31 cellular contexts compared by ENCODE assay signal in the genomic region with DNA sequence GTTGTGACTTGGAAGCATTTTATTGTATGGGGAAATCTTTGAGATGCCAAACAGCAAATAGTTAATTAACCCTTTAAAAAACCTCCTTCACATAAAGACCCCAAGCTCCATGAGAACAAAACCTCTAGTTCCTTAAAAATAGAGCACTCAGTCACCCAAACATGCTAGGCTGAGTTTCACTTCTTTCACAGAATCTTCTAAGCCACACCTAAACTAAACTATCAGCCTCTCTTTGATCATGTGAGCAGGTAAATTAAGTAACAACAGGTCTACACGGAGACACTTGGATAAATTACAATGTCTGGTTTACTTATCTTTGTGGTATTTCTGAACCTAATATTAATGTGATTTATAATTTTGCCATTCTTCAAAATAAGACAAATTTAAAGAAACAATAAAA.
A peak's percentile ranks its signal among the peaks of the same experiment; 100 is the strongest.
DNase-seq lines count a peak whose midpoint lies in the region; ATAC-seq and TF ChIP-seq lines count a peak whose summit lies in the region.
"Had no signal": no experiment of that assay in that cellular context is flagged by ENCODE, and none has a peak within 500 bp of the region (broad histone marks: within the 10 kb centered on the region; RNA-seq: fewer than 3 reads in every experiment).

No MANE protein-coding gene starts in this region.

- BruUV-seq in OCI-LY7 (replicated peaks; lab: Mats Ljungman, UMichigan) = no TSS peak

- POLR2A ChIA-PET in OCI-LY7 (lab: Charles Lee) (interaction anchor here (0.7 to 1.5 kb wide), 3 partner anchors 9 to 20 kb away, joined by 3 to 4 read pairs (median 4); no protein-coding TSS in a partner anchor), WTC11 (lab: Charles Lee) (interaction anchor here (0.5 to 0.6 kb wide), 2 partner anchors 10 to 11 kb away, joined by 3 to 5 read pairs; no protein-coding TSS in a partner anchor)

- H3K4me3 Mint-ChIP-seq in WTC11 = no peak overlapping the region
- no peak overlapping the region for H3K4me3 Mint-ChIP-seq in activated T-helper 1 cell treated with anti-CD3 and anti-CD28 coated beads, Interleukin-12 subunit alpha, Interleukin-12 subunit beta, Interleukin-2, Interleukin-4 antibody, amounts not matched to agents 30 ng/mL and 10 ng/mL and 1 ng/mL, durations not matched to agents 14 hours and 24 hours and 36 hours
- H3K4me3 Mint-ChIP-seq: activated CD8-positive, alpha-beta memory T cell treated with anti-CD3 and anti-CD28 coated beads, Interleukin-2, amount 10 ng/mL, durations not matched to agents 7 days and 5 days; CD8-positive, alpha-beta T cell; GM23338; neural progenitor cell; T-helper 2 cell treated with Interferon-gamma antibody and Interleukin-4, amounts not matched to agents 5 μg/mL and 100 μg/mL, for 36 hours had no signal

- no peak overlapping the region for H3K4me3 ChIP-seq in OCI-LY7 (ENCODE audit: low read depth, low read length, poor library complexity, severe bottlenecking)
- H3K4me3 ChIP-seq: body of pancreas, gastroesophageal sphincter, GM23338, MG63, neural progenitor cell had no signal

- H3K27me3 Mint-ChIP-seq in WTC11 (ENCODE audit: low read depth) = no peaks in the 10 kb centered on the region
- no peaks in the 10 kb centered on the region for H3K27me3 Mint-ChIP-seq in activated T-helper 1 cell treated with anti-CD3 and anti-CD28 coated beads, Interleukin-12 subunit alpha, Interleukin-12 subunit beta, Interleukin-2, Interleukin-4 antibody, amounts not matched to agents 30 ng/mL and 10 ng/mL and 1 ng/mL, durations not matched to agents 14 hours and 24 hours and 36 hours (ENCODE audit: insufficient read depth)
- H3K27me3 Mint-ChIP-seq: activated CD8-positive, alpha-beta memory T cell treated with anti-CD3 and anti-CD28 coated beads, Interleukin-2, amount 10 ng/mL, durations not matched to agents 7 days and 5 days had no signal

- peak; percentile 43 for ATAC-seq in HG03103 (IDR thresholded peaks at IDR 0.05; ENCODE audit: low read depth, unreplicated experiment)
- ATAC-seq in WTC11 = no peak
- no peak for ATAC-seq in GM19324 (IDR thresholded peaks at IDR 0.05; ENCODE audit: low FRiP score, unreplicated experiment)
- ATAC-seq: activated CD8-positive, alpha-beta memory T cell treated with anti-CD3 and anti-CD28 coated beads, Interleukin-2, amount 10 ng/mL, durations not matched to agents 7 days and 5 days; body of pancreas; CD8-positive, alpha-beta T cell; gastroesophageal sphincter; GM23338; left colon; PC-3 had no signal

- H3K9me3 Mint-ChIP-seq in WTC11 = 0 out of 2 replicates have a peak, but pooled peaks cover 4% of the 10 kb centered on the region
- H3K9me3 Mint-ChIP-seq in activated T-helper 1 cell treated with anti-CD3 and anti-CD28 coated beads, Interleukin-12 subunit alpha, Interleukin-12 subunit beta, Interleukin-2, Interleukin-4 antibody, amounts not matched to agents 30 ng/mL and 10 ng/mL and 1 ng/mL, durations not matched to agents 14 hours and 24 hours and 36 hours = no peaks in the 10 kb centered on the region
- H3K9me3 Mint-ChIP-seq: CD8-positive, alpha-beta T cell; GM23338; T-helper 2 cell treated with Interferon-gamma antibody and Interleukin-4, amounts not matched to agents 5 μg/mL and 100 μg/mL, for 36 hours had no signal

- TF ChIP-seq CTCF in OCI-LY7 (conservative IDR thresholded peaks at IDR 0.05; ENCODE audit: low read length) = no peak
- TF ChIP-seq CTCF in WTC11 (IDR thresholded peaks at IDR 0.05) = no peak

- H3K9me2 ChIP-seq in OCI-LY7 (ENCODE audit: insufficient read depth, low read length) = no peaks in the 10 kb centered on the region

- 0 out of 2 replicates have a peak overlapping the region, but pooled peaks have one; percentile 47 for H2AFZ ChIP-seq in OCI-LY7 (ENCODE audit: low read length)
- H2AFZ ChIP-seq: GM23338, neural progenitor cell, parathyroid adenoma had no signal

- peak overlapping the region; percentile 42 for H3K4me2 ChIP-seq in OCI-LY7 (ENCODE audit: low read length)
- H3K4me2 ChIP-seq: GM23338, neural progenitor cell had no signal

- H3K4me1 Mint-ChIP-seq in WTC11 = peaks cover 21% of the 10 kb centered on the region
- H3K4me1 Mint-ChIP-seq in activated T-helper 1 cell treated with anti-CD3 and anti-CD28 coated beads, Interleukin-12 subunit alpha, Interleukin-12 subunit beta, Interleukin-2, Interleukin-4 antibody, amounts not matched to agents 30 ng/mL and 10 ng/mL and 1 ng/mL, durations not matched to agents 14 hours and 24 hours and 36 hours (ENCODE audit: low read depth) = no peaks in the 10 kb centered on the region
- H3K4me1 Mint-ChIP-seq: activated CD8-positive, alpha-beta memory T cell treated with anti-CD3 and anti-CD28 coated beads, Interleukin-2, amount 10 ng/mL, durations not matched to agents 7 days and 5 days had no signal

- no peak overlapping the region for H3K27ac ChIP-seq in OCI-LY7 (ENCODE audit: low read depth, low read length, poor library complexity, severe bottlenecking)
- H3K27ac ChIP-seq: 22Rv1, body of pancreas, gastroesophageal sphincter, neural progenitor cell, parathyroid adenoma, WERI-Rb-1 had no signal

- H4K20me1 ChIP-seq in OCI-LY7 (ENCODE audit: insufficient read depth, low read length) = no peaks in the 10 kb centered on the region

- H3K36me3 ChIP-seq in OCI-LY7 (ENCODE audit: insufficient read depth, low read length) = no peaks in the 10 kb centered on the region
- H3K36me3 ChIP-seq: gastroesophageal sphincter, MG63, neural progenitor cell, WERI-Rb-1 had no signal

- H3K79me2 ChIP-seq in OCI-LY7 (ENCODE audit: insufficient read depth, low read depth, low read length) = no peaks in the 10 kb centered on the region
- H3K79me2 ChIP-seq: parathyroid adenoma had no signal

- CTCF ChIA-PET in OCI-LY7 (lab: Charles Lee; ENCODE audit: unreplicated experiment) = no interaction called here
- CTCF ChIA-PET in WTC11 (lab: Charles Lee) = no interaction called here

- intact Hi-C loops in OCI-LY7 (cut with micrococcal nuclease; ENCODE audit: unreplicated experiment) = no loop called here
- intact Hi-C loops in activated T-helper 1 cell treated with anti-CD3 and anti-CD28 coated beads, Interleukin-12 subunit alpha, Interleukin-12 subunit beta, Interleukin-2, Interleukin-4 antibody, amounts not matched to agents 30 ng/mL and 10 ng/mL and 1 ng/mL, durations not matched to agents 14 hours and 24 hours and 36 hours (cut with micrococcal nuclease) = no loop called here

- no peak overlapping the region for H3K27ac Mint-ChIP-seq in WTC11
- H3K27ac Mint-ChIP-seq in activated T-helper 1 cell treated with anti-CD3 and anti-CD28 coated beads, Interleukin-12 subunit alpha, Interleukin-12 subunit beta, Interleukin-2, Interleukin-4 antibody, amounts not matched to agents 30 ng/mL and 10 ng/mL and 1 ng/mL, durations not matched to agents 14 hours and 24 hours and 36 hours = no peak overlapping the region
- H3K27ac Mint-ChIP-seq: activated CD8-positive, alpha-beta memory T cell treated with anti-CD3 and anti-CD28 coated beads, Interleukin-2, amount 10 ng/mL, durations not matched to agents 7 days and 5 days; CD8-positive, alpha-beta T cell; GM23338; neural progenitor cell; T-helper 2 cell treated with Interferon-gamma antibody and Interleukin-4, amounts not matched to agents 5 μg/mL and 100 μg/mL, for 36 hours had no signal

- H3K4me1 ChIP-seq in OCI-LY7 (ENCODE audit: insufficient read depth, low read length, poor library complexity, severe bottlenecking) = peaks cover 44% of the 10 kb centered on the region
- H3K4me1 ChIP-seq: neural progenitor cell, parathyroid adenoma had no signal

- H3K9me3 ChIP-seq in OCI-LY7 (ENCODE audit: low read length) = no peaks in the 10 kb centered on the region
- H3K9me3 ChIP-seq: body of pancreas, gastroesophageal sphincter, MG63 had no signal

- no peaks in the 10 kb centered on the region for H3K36me3 Mint-ChIP-seq in WTC11
- no peaks in the 10 kb centered on the region for H3K36me3 Mint-ChIP-seq in activated T-helper 1 cell treated with anti-CD3 and anti-CD28 coated beads, Interleukin-12 subunit alpha, Interleukin-12 subunit beta, Interleukin-2, Interleukin-4 antibody, amounts not matched to agents 30 ng/mL and 10 ng/mL and 1 ng/mL, durations not matched to agents 14 hours and 24 hours and 36 hours (ENCODE audit: low read depth)
- H3K36me3 Mint-ChIP-seq: activated CD8-positive, alpha-beta memory T cell treated with anti-CD3 and anti-CD28 coated beads, Interleukin-2, amount 10 ng/mL, durations not matched to agents 7 days and 5 days; CD8-positive, alpha-beta T cell had no signal

- DNase-seq in NOMO-1 treated with DMSO at 0.1 percent for 48 hours (lab: John Stamatoyannopoulos, UW; ENCODE audit: unreplicated experiment) = peak; percentile 55
- DNase-seq in NOMO-1 treated with dmso at 0.1 percent for 144 hours (lab: John Stamatoyannopoulos, UW; ENCODE audit: unreplicated experiment) = no peak
- DNase-seq in OCI-LY7 (ENCODE audit: low spot score) = peak; percentile 33
- no peak for DNase-seq in WTC11 (ENCODE audit: low spot score)
- DNase-seq in activated T-helper 1 cell treated with anti-CD3 and anti-CD28 coated beads, Interleukin-12 subunit alpha, Interleukin-12 subunit beta, Interleukin-2, Interleukin-4 antibody, amounts not matched to agents 30 ng/mL and 10 ng/mL and 1 ng/mL, durations not matched to agents 14 hours and 24 hours and 36 hours (ENCODE audit: low spot score) = no peak
- no peak for DNase-seq in NCI-H748 (lab: John Stamatoyannopoulos, UW; ENCODE audit: unreplicated experiment)
- DNase-seq: activated CD8-positive, alpha-beta memory T cell treated with anti-CD3 and anti-CD28 coated beads, Interleukin-2, amount 10 ng/mL, durations not matched to agents 7 days and 5 days; activated naive CD4-positive, alpha-beta T cell; activated T-cell treated with anti-CD3 and anti-CD28 coated beads, Interleukin-2, amount 50 U/mL, for 48 hours; body of pancreas; CD8-positive, alpha-beta T cell; cerebellar nuclear complex; KG1; left colon; mammary epithelial cell; MG63; NCI-H146; NCI-H2107; NCI-H446; NCI-H82; PC-3; Right ventricle myocardium superior; WERI-Rb-1 had no signal

TF ChIP-seq in WTC11, 78 proteins besides CTCF, POLR2A, EP300 and RAD21 (continues in another document):
- no peak for TF ChIP-seq ZNF121 (CRISPR knock-in tag; IDR thresholded peaks at IDR 0.05)
- no peak for TF ChIP-seq FOXP1 (CRISPR knock-in tag; IDR thresholded peaks at IDR 0.05; ENCODE audit: borderline replicate concordance)
- TF ChIP-seq FOXJ3 (CRISPR knock-in tag; IDR thresholded peaks at IDR 0.05; ENCODE audit: borderline replicate concordance) = no peak
- TF ChIP-seq, protein P1, sequence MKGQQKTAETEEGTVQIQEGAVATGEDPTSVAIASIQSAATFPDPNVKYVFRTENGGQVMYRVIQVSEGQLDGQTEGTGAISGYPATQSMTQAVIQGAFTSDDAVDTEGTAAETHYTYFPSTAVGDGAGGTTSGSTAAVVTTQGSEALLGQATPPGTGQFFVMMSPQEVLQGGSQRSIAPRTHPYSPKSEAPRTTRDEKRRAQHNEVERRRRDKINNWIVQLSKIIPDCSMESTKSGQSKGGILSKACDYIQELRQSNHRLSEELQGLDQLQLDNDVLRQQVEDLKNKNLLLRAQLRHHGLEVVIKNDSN (CRISPR knock-in tag; IDR thresholded peaks at IDR 0.05) = no peak

Comparison
In these comparisons a context has a peak if more than half of its experiments do, and no peak if none do; other contexts are left out.
1. DNase-seq: peak in NOMO-1 treated with DMSO at 0.1 percent for 48 hours (single experiment) and OCI-LY7 (single experiment); none in NOMO-1 treated with dmso at 0.1 percent for 144 hours (single experiment), WTC11 (single experiment), activated T-helper 1 cell treated with anti-CD3 and anti-CD28 coated beads, Interleukin-12 subunit alpha, Interleukin-12 subunit beta, Interleukin-2, Interleukin-4 antibody, amounts not matched to agents 30 ng/mL and 10 ng/mL and 1 ng/mL, durations not matched to agents 14 hours and 24 hours and 36 hours (single experiment) and NCI-H748 (single experiment).